Comparison of ENCODE assay signal across 13 cellular contexts in the genomic region with DNA sequence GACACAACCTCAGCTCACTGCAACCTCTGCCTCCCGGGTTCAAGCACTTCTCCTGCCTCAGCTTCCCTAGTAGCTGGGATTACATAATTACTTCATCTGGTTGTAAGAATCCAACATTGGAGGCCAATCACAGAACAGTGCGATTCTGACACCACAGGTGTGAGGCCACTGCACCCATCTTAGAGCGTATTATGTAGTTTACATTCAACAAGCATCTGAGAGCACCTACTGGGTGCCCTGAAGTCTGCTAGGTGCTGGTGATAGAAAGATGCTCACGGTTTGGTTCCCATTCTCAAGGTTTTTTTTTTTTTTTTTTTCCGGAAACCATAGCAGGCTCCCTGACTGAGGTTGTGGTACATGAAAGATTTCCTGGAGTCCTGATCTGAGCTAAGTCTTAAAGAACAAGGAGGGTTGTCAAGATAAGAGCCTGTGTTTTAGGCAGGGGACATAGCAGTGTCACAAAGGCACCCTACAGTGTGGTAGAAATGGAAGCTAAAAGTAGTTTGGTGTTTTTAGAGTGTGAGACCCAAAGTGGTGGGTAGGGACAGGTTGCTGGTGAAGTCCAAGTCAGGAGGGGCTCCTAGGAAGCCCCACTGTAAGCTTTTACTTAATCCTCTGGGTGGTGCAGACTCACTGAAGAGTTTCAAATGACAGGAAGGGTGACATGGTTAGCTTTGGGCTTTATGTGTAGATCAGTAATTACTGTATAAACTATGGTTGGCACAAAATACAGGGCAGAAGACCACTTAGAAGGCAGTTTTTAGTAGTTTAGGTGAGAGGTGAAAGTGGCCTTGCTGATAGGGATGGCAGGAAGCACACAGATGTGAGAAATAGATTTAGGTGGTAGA. TPM values are rescaled to one million over a fixed set of nuclear protein-coding genes. Genes with fewer than 3 reads are reported as not detected.
DNase-seq lines count a peak whose midpoint lies in the region; ATAC-seq, FAIRE-seq and TF ChIP-seq lines count a peak whose summit lies in the region.
"Had no signal": no experiment of that assay in that cellular context is flagged by ENCODE, and none has a peak within 500 bp of the region (broad histone marks: within the 10 kb centered on the region; RNA-seq: fewer than 3 reads in every experiment).

No MANE protein-coding gene starts in this region.

- no peak overlapping the region for H3K4ac ChIP-seq in H1 (replicated peaks; ENCODE audit: insufficient read length, low read depth, low read length)

- peaks cover 63% of the 10 kb centered on the region for H3K4me1 Mint-ChIP-seq in CD8-positive, alpha-beta T cell (ENCODE audit: low read depth)
- H3K4me1 Mint-ChIP-seq in activated CD4-positive, alpha-beta memory T cell treated with anti-CD3 and anti-CD28 coated beads for 36 hours (ENCODE audit: low read depth): peaks cover 73% of the 10 kb centered on the region

- H2AFZ ChIP-seq in H1 (ENCODE audit: low read length): no peak overlapping the region

- peaks cover 17 to 28% of the 10 kb centered on the region in 2 experiments for H4K20me1 ChIP-seq in H1 (replicated peaks in 1 of 2; ENCODE audit: control insufficient read depth in 1 of 2, insufficient read depth in 2 of 2, low read length in 2 of 2)

- no peak for TF ChIP-seq CTCF in A673 (conservative IDR thresholded peaks at IDR 0.05; ENCODE audit: low read depth, low read length)
- no peak for TF ChIP-seq CTCF in CD8-positive, alpha-beta T cell (IDR thresholded peaks at IDR 0.05)
- TF ChIP-seq CTCF in H1 (IDR thresholded peaks at IDR 0.05; ENCODE audit: control extremely low read depth in 1 of 3, insufficient read depth in 1 of 3, low read depth in 1 of 3, low read length in 3 of 3): no peak

- H3K4me3 ChIP-seq in A673 (ENCODE audit: low read depth, low read length, poor library complexity, severe bottlenecking) (no peak overlapping the region), H1 (ENCODE audit: extremely low read depth in 1 of 4, insufficient read depth in 2 of 4, low read depth in 3 of 4, low read length in 4 of 4) (no peak overlapping the region)
- peak overlapping the region; percentile 2 for H3K4me3 ChIP-seq in CD8-positive, alpha-beta T cell (ENCODE audit: low read depth, low read length)

- no peak overlapping the region for H2BK15ac ChIP-seq in H1 (ENCODE audit: low read length)

- H2BK120ac ChIP-seq in H1 (replicated peaks; ENCODE audit: low read depth, low read length): peak overlapping the region; percentile 39

- no peak for TF ChIP-seq POLR2A in H1 (IDR thresholded peaks at IDR 0.05; ENCODE audit: control extremely low read depth in 1 of 2, low read depth in 2 of 2, low read length in 2 of 2)

- DNase-seq in A673 (ENCODE audit: low spot score) (no peak), H1 (ENCODE audit: low read depth in 1 of 2, low spot score in 2 of 2) (no peak), nucleus accumbens (lab: John Stamatoyannopoulos, UW) (no peak)
- peak in 2 of 7 experiments; percentile 24 to 50 for DNase-seq in CD8-positive, alpha-beta T cell
- no peak for DNase-seq in activated CD4-positive, alpha-beta memory T cell treated with anti-CD3 and anti-CD28 coated beads for 36 hours
- DNase-seq: AML-193, foreskin fibroblast, NCI-H2029, NCI-H510A treated with DMSO at 0.1 percent for 48 hours had no signal

- no peaks in the 10 kb centered on the region for H3K9me3 ChIP-seq in A673 (ENCODE audit: low read depth, low read length, poor library complexity, severe bottlenecking)
- H3K9me3 ChIP-seq in CD8-positive, alpha-beta T cell (ENCODE audit: low read length): no peaks in the 10 kb centered on the region
- H3K9me3 ChIP-seq in H1 (ENCODE audit: insufficient read depth in 2 of 2, low read depth in 1 of 2, low read length in 1 of 2): no peaks in the 10 kb centered on the region

- no peaks in the 10 kb centered on the region for H3K23me2 ChIP-seq in H1 (ENCODE audit: low read depth, low read length)

- peaks cover 4% of the 10 kb centered on the region for H3K79me1 ChIP-seq in H1 (ENCODE audit: low read depth, low read length)

- no peak overlapping the region for H4K8ac ChIP-seq in H1 (ENCODE audit: extremely low read depth, insufficient read depth, low read length)

- H3K9me3 Mint-ChIP-seq in CD8-positive, alpha-beta T cell: no peaks in the 10 kb centered on the region
- H3K9me3 Mint-ChIP-seq in activated CD4-positive, alpha-beta memory T cell treated with anti-CD3 and anti-CD28 coated beads for 36 hours: no peaks in the 10 kb centered on the region

- no peak overlapping the region for H3K56ac ChIP-seq in H1 (replicated peaks; ENCODE audit: insufficient read length, low read depth, low read length)

- peaks cover 18 to 83% of the 10 kb centered on the region in 2 experiments for H3K79me2 ChIP-seq in H1 (ENCODE audit: control insufficient read depth in 1 of 2, insufficient read depth in 2 of 2, low read length in 2 of 2)

- H3K27me3 ChIP-seq in A673 (replicated peaks; ENCODE audit: insufficient read depth, low read depth, low read length, poor library complexity): no peaks in the 10 kb centered on the region
- H3K27me3 ChIP-seq in CD8-positive, alpha-beta T cell (ENCODE audit: insufficient read depth, low read length): no peaks in the 10 kb centered on the region
- no peaks in the 10 kb centered on the region for H3K27me3 ChIP-seq in H1 (replicated peaks in 1 of 4; ENCODE audit: control insufficient read depth in 3 of 4, extremely low read depth in 1 of 4, insufficient read depth in 3 of 4, low read length in 3 of 4)

- peaks cover 67% of the 10 kb centered on the region for H3K36me3 ChIP-seq in A673 (ENCODE audit: insufficient read depth, low read length, poor library complexity, severe bottlenecking)
- H3K36me3 ChIP-seq in CD8-positive, alpha-beta T cell (ENCODE audit: insufficient read depth, low read length): peaks cover 9% of the 10 kb centered on the region
- H3K36me3 ChIP-seq in H1 (ENCODE audit: control insufficient read depth in 2 of 4, insufficient read depth in 4 of 4, low read length in 3 of 4): peaks cover 28 to 72% (median 52%) of the 10 kb centered on the region in 4 experiments; a peak in 7 of 8 replicates

- H3K14ac ChIP-seq in H1 (ENCODE audit: insufficient read length): no peak overlapping the region

- intact Hi-C loops in A673 (cut with micrococcal nuclease; ENCODE audit: unreplicated experiment): no loop called here
- intact Hi-C loops in CD8-positive, alpha-beta T cell (cut with DNase I, micrococcal nuclease): loop anchor here (1.0 to 5.0 kb wide), 2 partner anchors 15 to 246 kb away; no protein-coding TSS in a partner anchor
- intact Hi-C loops in activated CD4-positive, alpha-beta memory T cell treated with anti-CD3 and anti-CD28 coated beads for 36 hours (cut with micrococcal nuclease): loop anchor here (1.0 kb wide), 1 partner anchor 13 kb away; no protein-coding TSS in a partner anchor

- CTCF ChIA-PET in A673 (lab: Charles Lee) (interaction anchor here (0.6 kb wide), 1 partner anchor 306 kb away, joined by 5 read pairs; no protein-coding TSS in a partner anchor), H1 (lab: Charles Lee; ENCODE audit: partially characterized antibody) (interaction anchor here (0.6 to 1.9 kb wide), 10 partner anchors 14 to 380 kb away, joined by 3 to 6 read pairs (median 3); no protein-coding TSS in a partner anchor)
- CTCF ChIA-PET in CD8-positive, alpha-beta T cell (lab: Charles Lee): interaction anchor here (0.6 to 27.6 kb wide), 17 partner anchors 11 to 263 kb away, joined by 3 to 505 read pairs (median 4); partner anchors contain the start of genes CCDC9 and SAE1
- CTCF ChIA-PET in activated CD4-positive, alpha-beta memory T cell treated with anti-CD3 and anti-CD28 coated beads for 36 hours (lab: Charles Lee): interaction anchor here (0.6 to 11.0 kb wide), 12 partner anchors 11 to 305 kb away, joined by 3 to 151 read pairs (median 4); partner anchors contain the start of genes DHX34, SAE1 and ZC3H4

- H3K27ac ChIP-seq in A673 (ENCODE audit: low read depth, low read length, poor library complexity, severe bottlenecking): no peak overlapping the region
- H3K27ac ChIP-seq in CD8-positive, alpha-beta T cell (ENCODE audit: low read depth, low read length): peak overlapping the region; percentile 2
- H3K27ac ChIP-seq in H1 (ENCODE audit: low read depth, low read length): no peak overlapping the region

- POLR2A ChIA-PET in A673 (lab: Charles Lee; ENCODE audit: low non-redundant PET) (no interaction called here), H1 (lab: Charles Lee; ENCODE audit: partially characterized antibody) (interaction anchor here (0.6 to 13.9 kb wide), 10 partner anchors 9 to 82 kb away, joined by 3 to 98 read pairs (median 4); no protein-coding TSS in a partner anchor)
- POLR2A ChIA-PET in CD8-positive, alpha-beta T cell (lab: Charles Lee): interaction anchor here (0.8 to 2.8 kb wide), 11 partner anchors 9 to 110 kb away, joined by 3 to 15 read pairs (median 9); partner anchors contain the start of genes CCDC9, SAE1 and ZC3H4
- POLR2A ChIA-PET in activated CD4-positive, alpha-beta memory T cell treated with anti-CD3 and anti-CD28 coated beads for 36 hours (lab: Charles Lee): interaction anchor here (1.1 to 2.8 kb wide), 8 partner anchors 11 to 98 kb away, joined by 3 to 11 read pairs (median 5); partner anchors contain the start of gene ZC3H4

- no peak overlapping the region for H3K18ac ChIP-seq in H1 (ENCODE audit: extremely low read depth, low read length)

- no peak overlapping the region for H2BK20ac ChIP-seq in H1 (ENCODE audit: low read length)

- H4K91ac ChIP-seq in H1 (replicated peaks; ENCODE audit: insufficient read length, low read length): no peak overlapping the region

- ATAC-seq in CD8-positive, alpha-beta T cell: peak; percentile 88
- ATAC-seq in HG02938 (IDR thresholded peaks at IDR 0.05; ENCODE audit: unreplicated experiment) (no peak), GM19455 (IDR thresholded peaks at IDR 0.05; ENCODE audit: unreplicated experiment) (no peak)
- ATAC-seq: left lobe of liver had no signal

- WGBS in H1 (ENCODE audit: extremely low coverage in 1 of 2, insufficient coverage in 1 of 2, insufficient read length in 1 of 2, insufficient replicate concordance in 2 of 2, low coverage in 1 of 2, low lambda C conversion rate in 2 of 2, missing lambda C conversion rate in 1 of 2), 2 experiments: 95% methylated on average over 5 of the region's 5 CpGs; no CpG with 5 or more reads in 1 of the 2 experiments

- no peak overlapping the region for H2BK5ac ChIP-seq in H1 (ENCODE audit: low read depth, low read length)

- H3K27me3 Mint-ChIP-seq in CD8-positive, alpha-beta T cell (ENCODE audit: low read depth): no peaks in the 10 kb centered on the region
- no peaks in the 10 kb centered on the region for H3K27me3 Mint-ChIP-seq in activated CD4-positive, alpha-beta memory T cell treated with anti-CD3 and anti-CD28 coated beads for 36 hours

- H3K4me1 ChIP-seq in A673 (ENCODE audit: insufficient read depth, low read length, poor library complexity, severe bottlenecking) (peaks cover 9% of the 10 kb centered on the region), H1 (replicated peaks in 1 of 4; ENCODE audit: control insufficient read depth in 3 of 4, insufficient read depth in 4 of 4, low read length in 3 of 4) (no peaks in the 10 kb centered on the region)
- H3K4me1 ChIP-seq in CD8-positive, alpha-beta T cell (ENCODE audit: insufficient read depth, low read length): peaks cover 54% of the 10 kb centered on the region

- peak overlapping the region; percentile 90 for H3K27ac Mint-ChIP-seq in CD8-positive, alpha-beta T cell
- H3K27ac Mint-ChIP-seq in activated CD4-positive, alpha-beta memory T cell treated with anti-CD3 and anti-CD28 coated beads for 36 hours: peak overlapping the region; percentile 72

- no peak overlapping the region for H4K5ac ChIP-seq in H1 (ENCODE audit: insufficient read length, low read depth, low read length)

- H3K23ac ChIP-seq in H1 (ENCODE audit: insufficient read length): no peak overlapping the region

- H3K4me3 Mint-ChIP-seq in CD8-positive, alpha-beta T cell: peak overlapping the region; percentile 55
- no peak overlapping the region for H3K4me3 Mint-ChIP-seq in activated CD4-positive, alpha-beta memory T cell treated with anti-CD3 and anti-CD28 coated beads for 36 hours

- TF ChIP-seq RAD21 in H1 (IDR thresholded peaks at IDR 0.05 in 1 of 2, conservative IDR thresholded peaks at IDR 0.05 in 1 of 2; ENCODE audit: low read depth in 2 of 2, low read length in 2 of 2): no peak

- H3K4me2 ChIP-seq in H1 (ENCODE audit: insufficient read depth in 1 of 2, low read depth in 2 of 2, low read length in 2 of 2): no peak overlapping the region

- TSS peak; percentile 36 for BruUV-seq in A673 (replicated peaks; lab: Mats Ljungman, UMichigan)

- H3K36me3 Mint-ChIP-seq in CD8-positive, alpha-beta T cell: peaks cover 60% of the 10 kb centered on the region
- peaks cover 63% of the 10 kb centered on the region for H3K36me3 Mint-ChIP-seq in activated CD4-positive, alpha-beta memory T cell treated with anti-CD3 and anti-CD28 coated beads for 36 hours

- H2AK5ac ChIP-seq in H1 (ENCODE audit: low read depth, low read length): no peak overlapping the region

- FAIRE-seq in H1 (lab: Jason Lieb, UNC): no peak
- FAIRE-seq: endometrium had no signal

- no peak overlapping the region for H2BK12ac ChIP-seq in H1 (ENCODE audit: low read depth, low read length)

- no peak for TF ChIP-seq EP300 in H1 (IDR thresholded peaks at IDR 0.05; ENCODE audit: borderline replicate concordance in 1 of 2, low read depth in 2 of 2, low read length in 2 of 2)

- H3K9ac ChIP-seq in H1 (replicated peaks in 1 of 4; ENCODE audit: extremely low read depth in 1 of 4, low read depth in 3 of 4, low read length in 3 of 4): no peak overlapping the region

RNA-seq across cellular contexts. Expression of gene SAE1, which starts 15.2 kb away (rescaled TPM):
- 302 and 314 TPM in 2 replicates for total RNA-seq in A673 (2021)
- total RNA-seq in CD8-positive, alpha-beta T cell: 10 to 100 TPM; 22.4 TPM
- total RNA-seq in activated CD4-positive, alpha-beta memory T cell treated with anti-CD3 and anti-CD28 coated beads for 36 hours: 100 to 1,000 TPM; 154 to 157 TPM
- total RNA-seq in H1 (2021; fragmentation: NEBNext Ultra II Directional; extraction: Animal tissue kit (Norgen Biotek cat#: 25700)): 268 and 273 TPM in 2 replicates
- polyA plus RNA-seq in H1 (2011; rRNA removed): 204 and 213 TPM in 2 replicates
- 282 TPM for polyA plus RNA-seq in H1 (2011; cell fraction: cytosol; rRNA removed)
- 128 TPM for polyA plus RNA-seq in H1 (2011; cell fraction: nucleus; rRNA removed)
- polyA plus RNA-seq in H1 (2012, experiment 1 of 2): 252 to 307 TPM (median 272 TPM) in 4 replicates
- 223 TPM for polyA plus RNA-seq in H1 (2012, experiment 2 of 2)
- polyA plus RNA-seq in H1 (2013, experiment 1 of 2): 207 TPM
- polyA plus RNA-seq in H1 (2013, experiment 2 of 2): 212 TPM
- 127 and 143 TPM in 2 replicates for polyA minus RNA-seq in H1 (2011; rRNA and poly(A)+ RNA removed)
- polyA minus RNA-seq in H1 (2011; cell fraction: cytosol; rRNA and poly(A)+ RNA removed): 79.1 TPM
- polyA minus RNA-seq in H1 (2011; cell fraction: nucleus; rRNA and poly(A)+ RNA removed): 38.4 TPM

RNA-seq across cellular contexts. Expression of gene ZC3H4, which starts 32.3 kb away (rescaled TPM):
- total RNA-seq in A673 (2021): 94.4 and 94.8 TPM in 2 replicates
- total RNA-seq in CD8-positive, alpha-beta T cell: 10 to 100 TPM; 30.0 to 33.0 TPM
- total RNA-seq in activated CD4-positive, alpha-beta memory T cell treated with anti-CD3 and anti-CD28 coated beads for 36 hours: 10 to 100 TPM; 77.1 to 78.6 TPM
- total RNA-seq in H1 (2021; fragmentation: NEBNext Ultra II Directional; extraction: Animal tissue kit (Norgen Biotek cat#: 25700)): 92.0 and 104 TPM in 2 replicates
- 6.6 and 9.8 TPM in 2 replicates for polyA plus RNA-seq in H1 (2011; rRNA removed)
- 8.5 TPM for polyA plus RNA-seq in H1 (2011; cell fraction: cytosol; rRNA removed)
- polyA plus RNA-seq in H1 (2011; cell fraction: nucleus; rRNA removed): 22.5 TPM
- polyA plus RNA-seq in H1 (2012, experiment 1 of 2): 35.8 to 57.1 TPM (median 46.0 TPM) in 4 replicates
- polyA plus RNA-seq in H1 (2012, experiment 2 of 2): 21.2 TPM
- 34.8 TPM for polyA plus RNA-seq in H1 (2013, experiment 1 of 2)
- polyA plus RNA-seq in H1 (2013, experiment 2 of 2): 33.0 TPM
- 17.8 and 22.5 TPM in 2 replicates for polyA minus RNA-seq in H1 (2011; rRNA and poly(A)+ RNA removed)
- 32.1 TPM for polyA minus RNA-seq in H1 (2011; cell fraction: cytosol; rRNA and poly(A)+ RNA removed)
- polyA minus RNA-seq in H1 (2011; cell fraction: nucleus; rRNA and poly(A)+ RNA removed): 20.7 TPM

Comparison
In these comparisons a context has a peak if more than half of its experiments do, and no peak if none do; other contexts are left out.
1. RNA of gene SAE1, which starts 15.2 kb away (total RNA-seq): 302 to 314 TPM in A673, 268 to 273 TPM in H1 and 154 to 157 TPM in activated CD4-positive, alpha-beta memory T cell treated with anti-CD3 and anti-CD28 coated beads for 36 hours; 22.4 TPM in CD8-positive, alpha-beta T cell; every median in the first group is over 4 times any median in the second.